Comparison of ENCODE assay signal across 8 cellular contexts in genomic region chr6:79630883-79631799, GRCh38. TPM values are rescaled to one million over a fixed set of nuclear protein-coding genes. Genes with fewer than 3 reads are reported as not detected.
DNase-seq lines count a peak whose midpoint lies in the region; ATAC-seq and TF ChIP-seq lines count a peak whose summit lies in the region.

Gene SH3BGRL2 (plus strand): TSS chr6:79631329. CDS start chr6:79631462, 133 bp downstream.

- peak within 1 kb of the TSS; percentile 70 for H3K4me3 Mint-ChIP-seq in activated CD4-positive, alpha-beta memory T cell treated with anti-CD3 and anti-CD28 coated beads for 36 hours

- no peak within 1 kb of the TSS for H3K27ac Mint-ChIP-seq in activated CD4-positive, alpha-beta memory T cell treated with anti-CD3 and anti-CD28 coated beads for 36 hours

- peaks cover 10% of the 10 kb centered on the region for H3K4me1 Mint-ChIP-seq in activated CD4-positive, alpha-beta memory T cell treated with anti-CD3 and anti-CD28 coated beads for 36 hours (ENCODE audit: low read depth)

- ATAC-seq in HG02623 (IDR thresholded peaks at IDR 0.05; ENCODE audit: unreplicated experiment) = peak; percentile 64

- H3K36me3 Mint-ChIP-seq in activated CD4-positive, alpha-beta memory T cell treated with anti-CD3 and anti-CD28 coated beads for 36 hours = no peaks in the 10 kb centered on the region

- peak; percentile 69 for DNase-seq in GM10248 (ENCODE audit: extremely low spot score)
- peak; percentile 40 for DNase-seq in NCI-H2107 treated with DMSO at 0.1 percent for 48 hours (lab: John Stamatoyannopoulos, UW; ENCODE audit: unreplicated experiment)
- peak; percentile 29 for DNase-seq in activated CD4-positive, alpha-beta memory T cell treated with anti-CD3 and anti-CD28 coated beads for 36 hours
- peak; percentile 61 for DNase-seq in epithelial cell of esophagus (ENCODE audit: low read depth)
- DNase-seq in lung microvascular endothelial cell (ENCODE audit: low read depth in 2 of 2) = peak; percentile 75 to 88
- peak in 2 of 3 experiments; percentile 2 to 7 for DNase-seq in stimulated activated CD4-positive, alpha-beta T cell treated with anti-CD3 and anti-CD28 coated beads, TNF-alpha, amount 100 ng/mL, for 4 hours (ENCODE audit: low read depth in 3 of 3)
- DNase-seq in GM19240 (ENCODE audit: insufficient read length, low spot score) = no peak

- TF ChIP-seq CTCF in GM10248 (IDR thresholded peaks at IDR 0.05; ENCODE audit: control extremely low read depth, extremely low read depth, low read depth, missing control alignments) (no peak), epithelial cell of esophagus (IDR thresholded peaks at IDR 0.05; ENCODE audit: insufficient read depth, low read depth, low read length, missing control alignments) (no peak)

- peak within 1 kb of the TSS; percentile 70 for H3K4me3 ChIP-seq in epithelial cell of esophagus (ENCODE audit: low read length)

- H3K9me3 Mint-ChIP-seq in activated CD4-positive, alpha-beta memory T cell treated with anti-CD3 and anti-CD28 coated beads for 36 hours = no peaks in the 10 kb centered on the region

- POLR2A ChIA-PET in GM10248 (lab: Yijun Ruan, JAX) = no interaction called here
- POLR2A ChIA-PET in activated CD4-positive, alpha-beta memory T cell treated with anti-CD3 and anti-CD28 coated beads for 36 hours (lab: Charles Lee) = no interaction called here

- intact Hi-C loops in activated CD4-positive, alpha-beta memory T cell treated with anti-CD3 and anti-CD28 coated beads for 36 hours (cut with micrococcal nuclease) = no loop called here

- H3K27me3 Mint-ChIP-seq in activated CD4-positive, alpha-beta memory T cell treated with anti-CD3 and anti-CD28 coated beads for 36 hours = peaks cover 48% of the 10 kb centered on the region

- CTCF ChIA-PET in GM10248 (lab: Yijun Ruan, JAX) = interaction anchor here (0.7 to 1.6 kb wide), 7 partner anchors 8 to 239 kb away, joined by 3 to 8 read pairs (median 3); no protein-coding TSS in a partner anchor
- CTCF ChIA-PET in activated CD4-positive, alpha-beta memory T cell treated with anti-CD3 and anti-CD28 coated beads for 36 hours (lab: Charles Lee) = no interaction called here

RNA-seq across cellular contexts. Expression of gene SH3BGRL2, which starts in this region (rescaled TPM):
- total RNA-seq in activated CD4-positive, alpha-beta memory T cell treated with anti-CD3 and anti-CD28 coated beads for 36 hours = under 1 TPM; 0.05 to 0.12 TPM
- 47.7 and 123 TPM in 2 replicates for total RNA-seq in lung microvascular endothelial cell

Comparison
In these comparisons a context has a peak if more than half of its experiments do, and no peak if none do; other contexts are left out.
1. RNA of gene SH3BGRL2 (total RNA-seq): 47.7 to 123 TPM in lung microvascular endothelial cell; 0.05 to 0.12 TPM in activated CD4-positive, alpha-beta memory T cell treated with anti-CD3 and anti-CD28 coated beads for 36 hours; every median in the first group is over 10 times any median in the second.
2. Peak in DNase-seq in activated CD4-positive, alpha-beta memory T cell treated with anti-CD3 and anti-CD28 coated beads for 36 hours; RNA of the gene not detected or under 1 TPM.